1 cellular context compared by ENCODE assay signal in the genomic region with DNA sequence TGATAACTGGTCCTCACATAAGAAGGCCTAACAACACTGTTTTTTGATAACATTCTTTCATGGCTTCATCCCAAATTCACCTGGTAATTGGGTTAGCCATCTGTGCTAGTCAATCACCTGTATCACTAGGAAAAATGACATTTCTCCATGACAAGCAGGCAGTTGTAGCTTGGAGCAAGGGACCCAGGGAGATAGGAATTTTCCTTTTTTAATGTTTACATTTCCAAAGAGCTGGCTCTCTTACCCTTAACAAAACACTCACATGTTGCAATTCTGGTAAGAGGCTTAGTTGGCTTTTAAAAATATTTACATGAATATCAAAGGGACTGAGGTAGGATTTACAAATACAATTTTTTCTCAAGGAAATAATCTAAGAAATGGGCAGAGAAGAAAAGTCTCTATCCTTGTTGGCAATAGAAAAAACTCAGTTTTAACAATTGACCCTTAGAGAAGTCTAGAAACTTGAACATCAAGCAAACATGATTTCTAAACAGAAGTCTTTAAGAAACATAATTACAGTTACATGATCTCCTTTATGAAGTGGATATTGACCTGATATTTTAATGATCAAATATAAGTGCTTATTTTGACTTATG.
TF ChIP-seq lines count a peak whose summit lies in the region.

No MANE protein-coding gene starts in this region.

TF ChIP-seq in GM23338, 12 proteins besides CTCF, POLR2A, EP300 and RAD21 (continued from another document):
- TF ChIP-seq STAT1 (IDR thresholded peaks at IDR 0.05; ENCODE audit: unreplicated experiment): no peak
- no peak for TF ChIP-seq NANOG (IDR thresholded peaks at IDR 0.05; ENCODE audit: borderline replicate concordance)
- no peak for TF ChIP-seq JUNB (IDR thresholded peaks at IDR 0.05; ENCODE audit: unreplicated experiment)
- no peak for TF ChIP-seq ZNF331 (CRISPR knock-in tag; IDR thresholded peaks at IDR 0.05; ENCODE audit: low read depth)
- TF ChIP-seq ZNF114 (CRISPR knock-in tag; IDR thresholded peaks at IDR 0.05): no peak
- TF ChIP-seq, protein P1, sequence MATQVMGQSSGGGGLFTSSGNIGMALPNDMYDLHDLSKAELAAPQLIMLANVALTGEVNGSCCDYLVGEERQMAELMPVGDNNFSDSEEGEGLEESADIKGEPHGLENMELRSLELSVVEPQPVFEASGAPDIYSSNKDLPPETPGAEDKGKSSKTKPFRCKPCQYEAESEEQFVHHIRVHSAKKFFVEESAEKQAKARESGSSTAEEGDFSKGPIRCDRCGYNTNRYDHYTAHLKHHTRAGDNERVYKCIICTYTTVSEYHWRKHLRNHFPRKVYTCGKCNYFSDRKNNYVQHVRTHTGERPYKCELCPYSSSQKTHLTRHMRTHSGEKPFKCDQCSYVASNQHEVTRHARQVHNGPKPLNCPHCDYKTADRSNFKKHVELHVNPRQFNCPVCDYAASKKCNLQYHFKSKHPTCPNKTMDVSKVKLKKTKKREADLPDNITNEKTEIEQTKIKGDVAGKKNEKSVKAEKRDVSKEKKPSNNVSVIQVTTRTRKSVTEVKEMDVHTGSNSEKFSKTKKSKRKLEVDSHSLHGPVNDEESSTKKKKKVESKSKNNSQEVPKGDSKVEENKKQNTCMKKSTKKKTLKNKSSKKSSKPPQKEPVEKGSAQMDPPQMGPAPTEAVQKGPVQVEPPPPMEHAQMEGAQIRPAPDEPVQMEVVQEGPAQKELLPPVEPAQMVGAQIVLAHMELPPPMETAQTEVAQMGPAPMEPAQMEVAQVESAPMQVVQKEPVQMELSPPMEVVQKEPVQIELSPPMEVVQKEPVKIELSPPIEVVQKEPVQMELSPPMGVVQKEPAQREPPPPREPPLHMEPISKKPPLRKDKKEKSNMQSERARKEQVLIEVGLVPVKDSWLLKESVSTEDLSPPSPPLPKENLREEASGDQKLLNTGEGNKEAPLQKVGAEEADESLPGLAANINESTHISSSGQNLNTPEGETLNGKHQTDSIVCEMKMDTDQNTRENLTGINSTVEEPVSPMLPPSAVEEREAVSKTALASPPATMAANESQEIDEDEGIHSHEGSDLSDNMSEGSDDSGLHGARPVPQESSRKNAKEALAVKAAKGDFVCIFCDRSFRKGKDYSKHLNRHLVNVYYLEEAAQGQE (IDR thresholded peaks at IDR 0.05; ENCODE audit: unreplicated experiment): no peak
- TF ChIP-seq, protein P2, sequence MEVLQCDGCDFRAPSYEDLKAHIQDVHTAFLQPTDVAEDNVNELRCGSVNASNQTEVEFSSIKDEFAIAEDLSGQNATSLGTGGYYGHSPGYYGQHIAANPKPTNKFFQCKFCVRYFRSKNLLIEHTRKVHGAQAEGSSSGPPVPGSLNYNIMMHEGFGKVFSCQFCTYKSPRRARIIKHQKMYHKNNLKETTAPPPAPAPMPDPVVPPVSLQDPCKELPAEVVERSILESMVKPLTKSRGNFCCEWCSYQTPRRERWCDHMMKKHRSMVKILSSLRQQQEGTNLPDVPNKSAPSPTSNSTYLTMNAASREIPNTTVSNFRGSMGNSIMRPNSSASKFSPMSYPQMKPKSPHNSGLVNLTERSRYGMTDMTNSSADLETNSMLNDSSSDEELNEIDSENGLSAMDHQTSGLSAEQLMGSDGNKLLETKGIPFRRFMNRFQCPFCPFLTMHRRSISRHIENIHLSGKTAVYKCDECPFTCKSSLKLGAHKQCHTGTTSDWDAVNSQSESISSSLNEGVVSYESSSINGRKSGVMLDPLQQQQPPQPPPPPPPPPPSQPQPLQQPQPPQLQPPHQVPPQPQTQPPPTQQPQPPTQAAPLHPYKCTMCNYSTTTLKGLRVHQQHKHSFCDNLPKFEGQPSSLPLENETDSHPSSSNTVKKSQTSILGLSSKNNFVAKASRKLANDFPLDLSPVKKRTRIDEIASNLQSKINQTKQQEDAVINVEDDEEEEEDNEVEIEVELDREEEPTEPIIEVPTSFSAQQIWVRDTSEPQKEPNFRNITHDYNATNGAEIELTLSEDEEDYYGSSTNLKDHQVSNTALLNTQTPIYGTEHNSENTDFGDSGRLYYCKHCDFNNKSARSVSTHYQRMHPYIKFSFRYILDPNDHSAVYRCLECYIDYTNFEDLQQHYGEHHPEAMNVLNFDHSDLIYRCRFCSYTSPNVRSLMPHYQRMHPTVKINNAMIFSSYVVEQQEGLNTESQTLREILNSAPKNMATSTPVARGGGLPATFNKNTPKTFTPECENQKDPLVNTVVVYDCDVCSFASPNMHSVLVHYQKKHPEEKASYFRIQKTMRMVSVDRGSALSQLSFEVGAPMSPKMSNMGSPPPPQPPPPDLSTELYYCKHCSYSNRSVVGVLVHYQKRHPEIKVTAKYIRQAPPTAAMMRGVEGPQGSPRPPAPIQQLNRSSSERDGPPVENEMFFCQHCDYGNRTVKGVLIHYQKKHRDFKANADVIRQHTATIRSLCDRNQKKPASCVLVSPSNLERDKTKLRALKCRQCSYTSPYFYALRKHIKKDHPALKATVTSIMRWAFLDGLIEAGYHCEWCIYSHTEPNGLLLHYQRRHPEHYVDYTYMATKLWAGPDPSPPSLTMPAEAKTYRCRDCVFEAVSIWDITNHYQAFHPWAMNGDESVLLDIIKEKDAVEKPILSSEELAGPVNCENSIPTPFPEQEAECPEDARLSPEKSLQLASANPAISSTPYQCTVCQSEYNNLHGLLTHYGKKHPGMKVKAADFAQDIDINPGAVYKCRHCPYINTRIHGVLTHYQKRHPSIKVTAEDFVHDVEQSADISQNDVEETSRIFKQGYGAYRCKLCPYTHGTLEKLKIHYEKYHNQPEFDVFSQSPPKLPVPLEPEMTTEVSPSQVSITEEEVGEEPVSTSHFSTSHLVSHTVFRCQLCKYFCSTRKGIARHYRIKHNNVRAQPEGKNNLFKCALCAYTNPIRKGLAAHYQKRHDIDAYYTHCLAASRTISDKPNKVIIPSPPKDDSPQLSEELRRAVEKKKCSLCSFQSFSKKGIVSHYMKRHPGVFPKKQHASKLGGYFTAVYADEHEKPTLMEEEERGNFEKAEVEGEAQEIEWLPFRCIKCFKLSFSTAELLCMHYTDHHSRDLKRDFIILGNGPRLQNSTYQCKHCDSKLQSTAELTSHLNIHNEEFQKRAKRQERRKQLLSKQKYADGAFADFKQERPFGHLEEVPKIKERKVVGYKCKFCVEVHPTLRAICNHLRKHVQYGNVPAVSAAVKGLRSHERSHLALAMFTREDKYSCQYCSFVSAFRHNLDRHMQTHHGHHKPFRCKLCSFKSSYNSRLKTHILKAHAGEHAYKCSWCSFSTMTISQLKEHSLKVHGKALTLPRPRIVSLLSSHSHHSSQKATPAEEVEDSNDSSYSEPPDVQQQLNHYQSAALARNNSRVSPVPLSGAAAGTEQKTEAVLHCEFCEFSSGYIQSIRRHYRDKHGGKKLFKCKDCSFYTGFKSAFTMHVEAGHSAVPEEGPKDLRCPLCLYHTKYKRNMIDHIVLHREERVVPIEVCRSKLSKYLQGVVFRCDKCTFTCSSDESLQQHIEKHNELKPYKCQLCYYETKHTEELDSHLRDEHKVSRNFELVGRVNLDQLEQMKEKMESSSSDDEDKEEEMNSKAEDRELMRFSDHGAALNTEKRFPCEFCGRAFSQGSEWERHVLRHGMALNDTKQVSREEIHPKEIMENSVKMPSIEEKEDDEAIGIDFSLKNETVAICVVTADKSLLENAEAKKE (CRISPR knock-in tag; IDR thresholded peaks at IDR 0.05): no peak
- TF ChIP-seq POLR2AphosphoS5 (IDR thresholded peaks at IDR 0.05; ENCODE audit: low read depth): no peak
- no peak for TF ChIP-seq EZH2phosphoT487 (IDR thresholded peaks at IDR 0.05; ENCODE audit: unreplicated experiment)
- no peak for TF ChIP-seq CREB1 (CRISPR knock-in tag; IDR thresholded peaks at IDR 0.05; ENCODE audit: low read depth)
